In the genomic region with DNA sequence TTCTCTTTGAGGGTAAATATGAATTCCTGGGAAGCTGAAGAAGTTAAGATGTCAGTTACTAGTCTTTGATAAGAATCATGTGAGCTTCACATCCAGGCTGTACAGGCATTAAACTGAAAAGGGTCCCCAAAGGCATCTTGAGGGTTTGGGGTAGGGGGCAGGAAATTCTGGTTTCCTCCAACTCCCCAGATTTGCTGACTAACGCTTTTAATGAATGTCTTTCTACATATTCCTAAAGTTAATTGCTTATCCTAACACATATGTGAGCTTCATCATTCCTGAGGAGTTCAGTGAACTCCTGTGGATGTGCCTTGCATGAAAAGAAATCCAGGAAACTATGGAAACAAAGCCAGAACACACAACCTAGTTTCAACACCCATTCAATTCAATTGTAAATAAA, we compare ENCODE assay signal across 2 cellular contexts.
A peak's percentile ranks its signal among the peaks of the same experiment; 100 is the strongest.
TF ChIP-seq lines count a peak whose summit lies in the region.

No MANE protein-coding gene starts in this region.

TF ChIP-seq in HepG2, 621 proteins besides CTCF, POLR2A, EP300 and RAD21:
- no peak for TF ChIP-seq TBX3 (IDR thresholded peaks at IDR 0.05; ENCODE audit: borderline replicate concordance)
- TF ChIP-seq ISL2 (CRISPR knock-in tag; IDR thresholded peaks at IDR 0.05) = no peak
- peak; percentile 83 for TF ChIP-seq MAFF (IDR thresholded peaks at IDR 0.05; ENCODE audit: low read depth, low read length)
- TF ChIP-seq RBM22 (optimal IDR thresholded peaks at IDR 0.05; ENCODE audit: low read length) = no peak
- TF ChIP-seq, protein P1, sequence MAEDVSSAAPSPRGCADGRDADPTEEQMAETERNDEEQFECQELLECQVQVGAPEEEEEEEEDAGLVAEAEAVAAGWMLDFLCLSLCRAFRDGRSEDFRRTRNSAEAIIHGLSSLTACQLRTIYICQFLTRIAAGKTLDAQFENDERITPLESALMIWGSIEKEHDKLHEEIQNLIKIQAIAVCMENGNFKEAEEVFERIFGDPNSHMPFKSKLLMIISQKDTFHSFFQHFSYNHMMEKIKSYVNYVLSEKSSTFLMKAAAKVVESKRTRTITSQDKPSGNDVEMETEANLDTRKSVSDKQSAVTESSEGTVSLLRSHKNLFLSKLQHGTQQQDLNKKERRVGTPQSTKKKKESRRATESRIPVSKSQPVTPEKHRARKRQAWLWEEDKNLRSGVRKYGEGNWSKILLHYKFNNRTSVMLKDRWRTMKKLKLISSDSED (CRISPR knock-in tag; IDR thresholded peaks at IDR 0.05) = no peak
- TF ChIP-seq, protein P2, sequence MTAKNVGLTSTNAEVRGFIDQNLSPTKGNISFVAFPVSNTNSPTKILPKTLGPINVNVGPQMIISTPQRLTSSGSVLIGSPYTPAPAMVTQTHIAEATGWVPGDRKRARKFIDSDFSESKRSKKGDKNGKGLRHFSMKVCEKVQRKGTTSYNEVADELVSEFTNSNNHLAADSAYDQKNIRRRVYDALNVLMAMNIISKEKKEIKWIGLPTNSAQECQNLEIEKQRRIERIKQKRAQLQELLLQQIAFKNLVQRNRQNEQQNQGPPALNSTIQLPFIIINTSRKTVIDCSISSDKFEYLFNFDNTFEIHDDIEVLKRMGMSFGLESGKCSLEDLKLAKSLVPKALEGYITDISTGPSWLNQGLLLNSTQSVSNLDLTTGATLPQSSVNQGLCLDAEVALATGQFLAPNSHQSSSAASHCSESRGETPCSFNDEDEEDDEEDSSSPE (CRISPR knock-in tag; IDR thresholded peaks at IDR 0.05) = no peak
- no peak for TF ChIP-seq ZNF772 (CRISPR knock-in tag; IDR thresholded peaks at IDR 0.05)
- peak; percentile 80 to 87 for TF ChIP-seq MAFK (conservative IDR thresholded peaks at IDR 0.05 in 1 of 2, IDR thresholded peaks at IDR 0.05 in 1 of 2; ENCODE audit: low read length in 2 of 2)
- TF ChIP-seq MAZ (IDR thresholded peaks at IDR 0.05; ENCODE audit: borderline replicate concordance, low read depth, low read length) = no peak
- TF ChIP-seq MAZ (CRISPR knock-in tag; IDR thresholded peaks at IDR 0.05; ENCODE audit: low read depth) = no peak
- no peak for TF ChIP-seq ZNF567 (CRISPR knock-in tag; IDR thresholded peaks at IDR 0.05; ENCODE audit: borderline replicate concordance)
- TF ChIP-seq PAX8 (CRISPR knock-in tag; IDR thresholded peaks at IDR 0.05; ENCODE audit: borderline replicate concordance) = no peak
- TF ChIP-seq ZFAT (CRISPR knock-in tag; conservative IDR thresholded peaks at IDR 0.05) = no peak
- TF ChIP-seq SRF (IDR thresholded peaks at IDR 0.05; ENCODE audit: low read depth, low read length) = no peak
- TF ChIP-seq, protein P3, sequence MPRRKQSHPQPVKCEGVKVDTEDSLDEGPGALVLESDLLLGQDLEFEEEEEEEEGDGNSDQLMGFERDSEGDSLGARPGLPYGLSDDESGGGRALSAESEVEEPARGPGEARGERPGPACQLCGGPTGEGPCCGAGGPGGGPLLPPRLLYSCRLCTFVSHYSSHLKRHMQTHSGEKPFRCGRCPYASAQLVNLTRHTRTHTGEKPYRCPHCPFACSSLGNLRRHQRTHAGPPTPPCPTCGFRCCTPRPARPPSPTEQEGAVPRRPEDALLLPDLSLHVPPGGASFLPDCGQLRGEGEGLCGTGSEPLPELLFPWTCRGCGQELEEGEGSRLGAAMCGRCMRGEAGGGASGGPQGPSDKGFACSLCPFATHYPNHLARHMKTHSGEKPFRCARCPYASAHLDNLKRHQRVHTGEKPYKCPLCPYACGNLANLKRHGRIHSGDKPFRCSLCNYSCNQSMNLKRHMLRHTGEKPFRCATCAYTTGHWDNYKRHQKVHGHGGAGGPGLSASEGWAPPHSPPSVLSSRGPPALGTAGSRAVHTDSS (CRISPR knock-in tag; conservative IDR thresholded peaks at IDR 0.05) = no peak

TF ChIP-seq in H1, 55 proteins besides CTCF, POLR2A, EP300 and RAD21:
- TF ChIP-seq CEBPB (IDR thresholded peaks at IDR 0.05; ENCODE audit: low read depth, low read length) = no peak
- no peak for TF ChIP-seq BRCA1 (IDR thresholded peaks at IDR 0.05; ENCODE audit: low read depth, low read length)
- peak; percentile 65 for TF ChIP-seq MAFK (IDR thresholded peaks at IDR 0.05; ENCODE audit: low read depth, low read length)
TF ChIP-seq in H1: peak in this region for 1.
